In genomic region chr1:52054496-52055065, GRCh38 we compare ENCODE assay signal across 8 cellular contexts. TPM values are rescaled to one million over a fixed set of nuclear protein-coding genes. Genes with fewer than 3 reads are reported as not detected.
DNase-seq lines count a peak whose midpoint lies in the region; ATAC-seq lines count a peak whose summit lies in the region.

No MANE protein-coding gene starts in this region.

- no peak overlapping the region for H3K27ac ChIP-seq in iPS DF 6.9 (ENCODE audit: low read length)

- no peaks in the 10 kb centered on the region for H3K27me3 ChIP-seq in iPS DF 6.9 (ENCODE audit: control insufficient read depth, insufficient read depth, low read length)

- H3K36me3 Mint-ChIP-seq in activated CD4-positive, alpha-beta memory T cell treated with anti-CD3 and anti-CD28 coated beads for 36 hours: peaks cover 22% of the 10 kb centered on the region
- H3K36me3 Mint-ChIP-seq in stimulated activated naive B cell treated with anti-CD40 and anti-IgM and Interleukin-4, amounts not matched to agents 10 μg/mL and 1 μg/mL and 100 μg/mL, for 72 hours: peaks cover 0 to 22% of the 10 kb centered on the region in 2 donors

- CTCF ChIA-PET in activated CD4-positive, alpha-beta memory T cell treated with anti-CD3 and anti-CD28 coated beads for 36 hours (lab: Charles Lee): interaction anchor here (0.6 to 2.3 kb wide), 2 partner anchors 21 to 157 kb away, joined by 3 to 5 read pairs; partner anchors contain the start of gene KTI12

- no peaks in the 10 kb centered on the region for H3K27me3 Mint-ChIP-seq in activated CD4-positive, alpha-beta memory T cell treated with anti-CD3 and anti-CD28 coated beads for 36 hours
- H3K27me3 Mint-ChIP-seq in stimulated activated naive B cell treated with anti-CD40 and anti-IgM and Interleukin-4, amounts not matched to agents 10 μg/mL and 1 μg/mL and 100 μg/mL, for 72 hours: no peaks in the 10 kb centered on the region

- WGBS in iPS DF 6.9 (ENCODE audit: insufficient coverage, insufficient read length): no CpG with 5 or more reads among the region's 13 CpGs

- H3K4me1 Mint-ChIP-seq in activated CD4-positive, alpha-beta memory T cell treated with anti-CD3 and anti-CD28 coated beads for 36 hours (ENCODE audit: low read depth): peaks cover 53% of the 10 kb centered on the region
- H3K4me1 Mint-ChIP-seq in stimulated activated naive B cell treated with anti-CD40 and anti-IgM and Interleukin-4, amounts not matched to agents 10 μg/mL and 1 μg/mL and 100 μg/mL, for 72 hours: peaks cover 28 to 47% of the 10 kb centered on the region in 2 donors

- H3K27ac Mint-ChIP-seq in activated CD4-positive, alpha-beta memory T cell treated with anti-CD3 and anti-CD28 coated beads for 36 hours: peak overlapping the region; percentile 95
- H3K27ac Mint-ChIP-seq in stimulated activated naive B cell treated with anti-CD40 and anti-IgM and Interleukin-4, amounts not matched to agents 10 μg/mL and 1 μg/mL and 100 μg/mL, for 72 hours: peak overlapping the region; percentile 97

- peak overlapping the region; percentile 94 for H3K4me3 Mint-ChIP-seq in activated CD4-positive, alpha-beta memory T cell treated with anti-CD3 and anti-CD28 coated beads for 36 hours
- peak overlapping the region; percentile 83 to 98 for H3K4me3 Mint-ChIP-seq in stimulated activated naive B cell treated with anti-CD40 and anti-IgM and Interleukin-4, amounts not matched to agents 10 μg/mL and 1 μg/mL and 100 μg/mL, for 72 hours

- DNase-seq in DMS53 (lab: John Stamatoyannopoulos, UW): peak; percentile 59
- no peak for DNase-seq in DMS53 treated with DMSO at 0.1 percent for 48 hours (lab: John Stamatoyannopoulos, UW; ENCODE audit: unreplicated experiment)
- no peak for DNase-seq in activated CD4-positive, alpha-beta memory T cell treated with anti-CD3 and anti-CD28 coated beads for 36 hours
- DNase-seq in iPS DF 6.9 (ENCODE audit: low read depth, low spot score): no peak
- no peak for DNase-seq in stimulated activated naive B cell treated with anti-CD40 and anti-IgM and Interleukin-4, amounts not matched to agents 10 μg/mL and 1 μg/mL and 100 μg/mL, for 72 hours
- no peak for DNase-seq in RKO (ENCODE audit: low spot score)
- no peak for DNase-seq in T-helper 9 cell

- H3K4me3 ChIP-seq in iPS DF 6.9 (ENCODE audit: low read length): peak overlapping the region; percentile 88

- intact Hi-C loops in activated CD4-positive, alpha-beta memory T cell treated with anti-CD3 and anti-CD28 coated beads for 36 hours (cut with micrococcal nuclease): loop anchor here (10.0 kb wide), 1 partner anchor 580 kb away; the partner anchor contains the start of gene SHISAL2A

- no peaks in the 10 kb centered on the region; the same call in 1 of the 2 replicates for H3K36me3 ChIP-seq in iPS DF 6.9 (ENCODE audit: control insufficient read depth, insufficient read depth, low read length)

- no peak for ATAC-seq in stimulated activated naive B cell treated with anti-CD40 and anti-IgM and Interleukin-4, amounts not matched to agents 10 μg/mL and 1 μg/mL and 100 μg/mL, for 72 hours (replicated peaks)
- no peak for ATAC-seq in GM18907 (IDR thresholded peaks at IDR 0.05; ENCODE audit: unreplicated experiment)

- H3K4me1 ChIP-seq in iPS DF 6.9 (ENCODE audit: control insufficient read depth, insufficient read depth, low read length): no peaks in the 10 kb centered on the region

- POLR2A ChIA-PET in activated CD4-positive, alpha-beta memory T cell treated with anti-CD3 and anti-CD28 coated beads for 36 hours (lab: Charles Lee): interaction anchor here (0.7 to 2.6 kb wide), 5 partner anchors 21 to 499 kb away, joined by 3 to 15 read pairs (median 3); partner anchors contain the start of genes KTI12, ORC1 and PRPF38A

- no peaks in the 10 kb centered on the region for H3K9me3 ChIP-seq in iPS DF 6.9 (ENCODE audit: control insufficient read depth, insufficient read depth, low read length)

- H3K9me3 Mint-ChIP-seq in activated CD4-positive, alpha-beta memory T cell treated with anti-CD3 and anti-CD28 coated beads for 36 hours: no peaks in the 10 kb centered on the region
- H3K9me3 Mint-ChIP-seq in stimulated activated naive B cell treated with anti-CD40 and anti-IgM and Interleukin-4, amounts not matched to agents 10 μg/mL and 1 μg/mL and 100 μg/mL, for 72 hours: no peaks in the 10 kb centered on the region

RNA-seq across cellular contexts. Expression of gene TXNDC12, which starts 0.4 kb away (rescaled TPM):
- total RNA-seq in activated CD4-positive, alpha-beta memory T cell treated with anti-CD3 and anti-CD28 coated beads for 36 hours: 10 to 100 TPM; 35.0 to 35.1 TPM

RNA-seq across cellular contexts. Expression of gene BTF3L4, which starts 1.5 kb away (rescaled TPM):
- total RNA-seq in activated CD4-positive, alpha-beta memory T cell treated with anti-CD3 and anti-CD28 coated beads for 36 hours: 10 to 100 TPM; 32.5 to 35.2 TPM

RNA-seq across cellular contexts. Expression of gene KTI12, which starts 21.0 kb away (rescaled TPM):
- total RNA-seq in activated CD4-positive, alpha-beta memory T cell treated with anti-CD3 and anti-CD28 coated beads for 36 hours: 10 to 100 TPM; 11.2 to 12.6 TPM
